In genomic region chr18:74375999-74376398, GRCh38 we compare ENCODE assay signal across 14 cellular contexts.
DNase-seq lines count a peak whose midpoint lies in the region; ATAC-seq and TF ChIP-seq lines count a peak whose summit lies in the region.
"Had no signal": no experiment of that assay in that cellular context is flagged by ENCODE, and none has a peak within 500 bp of the region (broad histone marks: within the 10 kb centered on the region; RNA-seq: fewer than 3 reads in every experiment).

No MANE protein-coding gene starts in this region.

- no peaks in the 10 kb centered on the region for H3F3A ChIP-seq in GM23248 (ENCODE audit: insufficient read depth)

- H2AFZ ChIP-seq in GM23248, result no peak overlapping the region

- in situ Hi-C loops in GM23248 (cut with MboI), result no loop called here

- ATAC-seq in T-cell (replicated peaks in 1 of 4), result no peak

- H3K9ac ChIP-seq in GM23248, result no peak overlapping the region

- no peaks in the 10 kb centered on the region for H3K36me3 ChIP-seq in GM23248 (ENCODE audit: low read depth)

- no peaks in the 10 kb centered on the region for H3K9me2 ChIP-seq in GM23248 (ENCODE audit: insufficient read depth)

- 10 to 13% methylated on average over 6 of the region's 6 CpGs for WGBS in GM23248 (ENCODE audit: low coverage in 1 of 2, low lambda C conversion rate in 2 of 2, missing lambda C conversion rate in 2 of 2), 2 experiments

- DNase-seq in activated naive CD4-positive, alpha-beta T cell treated with anti-CD3 and anti-CD28 coated beads, Interleukin-2, amount 10 ng/mL, durations not matched to agents 7 days and 5 days, result no peak
- DNase-seq in activated naive CD4-positive, alpha-beta T cell treated with anti-CD3 and anti-CD28 coated beads, Interleukin-2, amount 50 U/mL, for 16 hours, result no peak
- DNase-seq in GM23248 (peak; percentile 72), ecto neural progenitor cell (ENCODE audit: low spot score) (peak; percentile 13), osteocyte (ENCODE audit: extremely low spot score, unreplicated experiment) (peak; percentile 17), NCI-H1694 treated with DMSO at 0.1 percent for 48 hours (lab: John Stamatoyannopoulos, UW) (no peak), pons (ENCODE audit: low spot score) (no peak), T-cell (no peak)
- DNase-seq: activated CD4-positive, alpha-beta memory T cell treated with anti-CD3 and anti-CD28 coated beads, Interleukin-2, amount 10 ng/mL, durations not matched to agents 7 days and 5 days; activated naive CD4-positive, alpha-beta T cell treated with anti-CD3 and anti-CD28 coated beads for 36 hours; AML-193; caudate nucleus; NCI-H2171 treated with DMSO at 0.1 percent for 48 hours; SHP77 had no signal

- POLR2A ChIA-PET in T-cell (lab: Charles Lee), result no interaction called here

- CTCF ChIA-PET in activated naive CD4-positive, alpha-beta T cell treated with anti-CD3 and anti-CD28 coated beads, Interleukin-2, amount 10 ng/mL, durations not matched to agents 7 days and 5 days (lab: Charles Lee), result interaction anchor here (1.1 to 1.7 kb wide), 2 partner anchors 13 to 15 kb away, joined by 3 to 5 read pairs; no protein-coding TSS in a partner anchor
- CTCF ChIA-PET in T-cell (lab: Charles Lee), result interaction anchor here (0.8 to 3.5 kb wide), 4 partner anchors 23 to 321 kb away, joined by 3 to 25 read pairs (median 10); no protein-coding TSS in a partner anchor

- H3K9me3 ChIP-seq in GM23248 (ENCODE audit: low read depth), result no peaks in the 10 kb centered on the region

- no peak overlapping the region for H3K4me2 ChIP-seq in GM23248 (ENCODE audit: unreplicated experiment)

- H4K20me1 ChIP-seq in GM23248 (ENCODE audit: insufficient read depth), result no peaks in the 10 kb centered on the region

- no peak overlapping the region for H3K4me3 Mint-ChIP-seq in activated naive CD4-positive, alpha-beta T cell treated with anti-CD3 and anti-CD28 coated beads, Interleukin-2, amount 10 ng/mL, durations not matched to agents 7 days and 5 days
- H3K4me3 Mint-ChIP-seq in osteocyte (ENCODE audit: unreplicated experiment), result no peak overlapping the region
- peak overlapping the region in 1 of 3 donors; percentile 39 for H3K4me3 Mint-ChIP-seq in T-cell
- H3K4me3 Mint-ChIP-seq: activated CD4-positive, alpha-beta memory T cell treated with anti-CD3 and anti-CD28 coated beads, Interleukin-2, amount 10 ng/mL, durations not matched to agents 7 days and 5 days; activated naive CD4-positive, alpha-beta T cell treated with anti-CD3 and anti-CD28 coated beads for 36 hours had no signal

- no peaks in the 10 kb centered on the region for H3K4me1 ChIP-seq in GM23248 (ENCODE audit: insufficient read depth)

- no peaks in the 10 kb centered on the region for H3K79me2 ChIP-seq in GM23248 (ENCODE audit: insufficient read depth)

- peak overlapping the region; percentile 12 for H3K27ac Mint-ChIP-seq in activated naive CD4-positive, alpha-beta T cell treated with anti-CD3 and anti-CD28 coated beads, Interleukin-2, amount 10 ng/mL, durations not matched to agents 7 days and 5 days
- H3K27ac Mint-ChIP-seq in osteocyte (ENCODE audit: unreplicated experiment) (no peak overlapping the region), T-cell (peak overlapping the region in 1 of 2 donors; percentile 76)
- H3K27ac Mint-ChIP-seq: activated CD4-positive, alpha-beta memory T cell treated with anti-CD3 and anti-CD28 coated beads, Interleukin-2, amount 10 ng/mL, durations not matched to agents 7 days and 5 days; activated naive CD4-positive, alpha-beta T cell treated with anti-CD3 and anti-CD28 coated beads for 36 hours had no signal

- H3K4me1 Mint-ChIP-seq in activated naive CD4-positive, alpha-beta T cell treated with anti-CD3 and anti-CD28 coated beads, Interleukin-2, amount 10 ng/mL, durations not matched to agents 7 days and 5 days, result peaks cover 80% of the 10 kb centered on the region
- H3K4me1 Mint-ChIP-seq in osteocyte (ENCODE audit: unreplicated experiment), result no peaks in the 10 kb centered on the region
- H3K4me1 Mint-ChIP-seq in T-cell, result peaks cover 73 to 78% (median 77%) of the 10 kb centered on the region in 3 donors

- peaks cover 6% of the 10 kb centered on the region for H3K36me3 Mint-ChIP-seq in activated naive CD4-positive, alpha-beta T cell treated with anti-CD3 and anti-CD28 coated beads, Interleukin-2, amount 10 ng/mL, durations not matched to agents 7 days and 5 days
- no peaks in the 10 kb centered on the region for H3K36me3 Mint-ChIP-seq in osteocyte (ENCODE audit: unreplicated experiment)
- no peaks in the 10 kb centered on the region for H3K36me3 Mint-ChIP-seq in T-cell

- 0 out of 2 replicates have a peak, but pooled peaks cover 5% of the 10 kb centered on the region for H3K27me3 ChIP-seq in GM23248 (replicated peaks; ENCODE audit: insufficient read depth)

- peaks cover 1% of the 10 kb centered on the region for H3K9me3 Mint-ChIP-seq in activated naive CD4-positive, alpha-beta T cell treated with anti-CD3 and anti-CD28 coated beads, Interleukin-2, amount 10 ng/mL, durations not matched to agents 7 days and 5 days
- H3K9me3 Mint-ChIP-seq in osteocyte (ENCODE audit: unreplicated experiment), result no peaks in the 10 kb centered on the region
- no peaks in the 10 kb centered on the region for H3K9me3 Mint-ChIP-seq in T-cell
- H3K9me3 Mint-ChIP-seq: activated CD4-positive, alpha-beta memory T cell treated with anti-CD3 and anti-CD28 coated beads, Interleukin-2, amount 10 ng/mL, durations not matched to agents 7 days and 5 days had no signal

- no peak overlapping the region for H3K27ac ChIP-seq in GM23248

- H3K4me3 ChIP-seq in GM23248, result no peak overlapping the region

- TF ChIP-seq CTCF in osteocyte (IDR thresholded peaks at IDR 0.05), result no peak

- H3K27me3 Mint-ChIP-seq in activated naive CD4-positive, alpha-beta T cell treated with anti-CD3 and anti-CD28 coated beads, Interleukin-2, amount 10 ng/mL, durations not matched to agents 7 days and 5 days, result peaks cover 15% of the 10 kb centered on the region
- H3K27me3 Mint-ChIP-seq in osteocyte (ENCODE audit: unreplicated experiment) (peaks cover 3% of the 10 kb centered on the region), T-cell (no peaks in the 10 kb centered on the region)

Comparison
In these comparisons a context has a peak if more than half of its experiments do, and no peak if none do; other contexts are left out.
1. DNase-seq: peak in GM23248 (single experiment), ecto neural progenitor cell (single experiment) and osteocyte (single experiment); none in activated naive CD4-positive, alpha-beta T cell treated with anti-CD3 and anti-CD28 coated beads, Interleukin-2, amount 10 ng/mL, durations not matched to agents 7 days and 5 days (single experiment), activated naive CD4-positive, alpha-beta T cell treated with anti-CD3 and anti-CD28 coated beads, Interleukin-2, amount 50 U/mL, for 16 hours (single experiment), NCI-H1694 treated with DMSO at 0.1 percent for 48 hours (single experiment), pons (single experiment) and T-cell (0 of 34).